ENCODE assay signal across 8 cellular contexts in the genomic region with DNA sequence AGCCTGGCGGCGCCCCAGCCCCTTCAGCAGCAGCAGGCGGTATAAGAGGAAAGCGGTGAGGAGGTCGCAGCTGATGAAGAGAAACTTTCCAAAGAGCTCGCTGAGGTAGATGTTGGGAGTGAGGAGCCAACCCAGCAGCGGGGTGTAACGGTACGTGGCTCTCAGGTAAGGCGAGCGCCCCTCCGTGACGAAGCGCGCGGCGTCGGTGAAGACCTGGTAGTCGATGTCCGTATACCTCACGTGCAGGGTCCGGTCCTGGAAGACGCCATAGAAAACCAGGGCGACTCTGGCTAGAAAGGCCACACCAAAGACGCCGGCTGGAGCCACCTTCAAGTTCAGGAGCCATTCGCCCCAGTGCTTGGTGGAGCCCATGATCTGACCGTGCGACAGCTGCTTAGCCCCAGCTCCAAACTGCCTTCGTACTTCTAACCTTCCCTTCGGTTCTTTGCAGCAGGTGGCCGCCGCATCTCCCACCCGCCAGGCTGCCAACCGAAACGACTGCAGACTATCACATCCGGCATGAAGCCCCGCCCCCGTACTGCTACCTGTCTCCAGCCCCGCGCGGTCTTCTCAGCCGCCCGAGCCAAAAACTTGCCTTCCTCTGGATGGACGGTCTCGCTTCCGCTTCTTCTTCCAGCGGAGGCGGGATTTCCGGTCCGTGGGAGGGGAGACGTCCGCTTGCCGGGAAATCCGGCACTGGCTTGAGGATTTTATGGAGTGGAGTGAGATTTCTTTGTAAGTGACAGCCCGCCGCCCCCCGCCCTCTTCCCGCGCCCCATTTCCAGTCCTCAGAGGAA. TPM values are rescaled to one million over a fixed set of nuclear protein-coding genes. Genes with fewer than 3 reads are reported as not detected.
DNase-seq lines count a peak whose midpoint lies in the region; ATAC-seq and TF ChIP-seq lines count a peak whose summit lies in the region.

A gene (minus strand): TSS at position 623 of the 797 bp plus-strand sequence. CDS start 251 bp downstream, at position 372.

- TF ChIP-seq RAD21 in Ishikawa (IDR thresholded peaks at IDR 0.05; ENCODE audit: low read depth), result no peak

- peak within 1 kb of the TSS; percentile 59 to 70 for H3K27ac ChIP-seq in mucosa of rectum (ENCODE audit: low read depth in 2 of 2, low read length in 2 of 2)

- peak; percentile 95 for ATAC-seq in GM21619 (IDR thresholded peaks at IDR 0.05; ENCODE audit: unreplicated experiment)

- H3K9ac ChIP-seq in mucosa of rectum (ENCODE audit: low read depth in 1 of 2, low read length in 2 of 2), result peak within 1 kb of the TSS; percentile 75 to 84

- peak; percentile 99 for DNase-seq in DMS153 treated with DMSO at 0.1 percent for 48 hours (lab: John Stamatoyannopoulos, UW; ENCODE audit: unreplicated experiment)
- peak; percentile 63 for DNase-seq in OCI-M2 (lab: John Stamatoyannopoulos, UW; ENCODE audit: unreplicated experiment)
- DNase-seq in activated T-cell treated with anti-CD3 and anti-CD28 coated beads, Interleukin-2, amount 50 U/mL, for 1 hour, result peak; percentile 92
- peak; percentile 37 for DNase-seq in epithelial cell of proximal tubule (ENCODE audit: low read depth)
- DNase-seq in stimulated activated CD8-positive, alpha-beta memory T cell treated with anti-CD3 and anti-CD28 coated beads, Interleukin-4, amount 100 ng/mL, for 4 hours (ENCODE audit: low read depth in 2 of 2, low spot score in 1 of 2), result peak; percentile 85 to 89

- peaks cover 16 to 17% of the 10 kb centered on the region in 2 donors for H3K4me1 ChIP-seq in mucosa of rectum (ENCODE audit: control insufficient read depth in 2 of 2, insufficient read depth in 2 of 2, low read length in 2 of 2)

- no peak for TF ChIP-seq CTCF in epithelial cell of proximal tubule (conservative IDR thresholded peaks at IDR 0.05; ENCODE audit: low read depth, low read length)

- TF ChIP-seq EP300 in Ishikawa (IDR thresholded peaks at IDR 0.05; ENCODE audit: borderline replicate concordance), result no peak

- H3K4me3 ChIP-seq in epithelial cell of proximal tubule (ENCODE audit: low read depth, low read length) (peak within 1 kb of the TSS; percentile 79), mucosa of rectum (ENCODE audit: low read length in 2 of 2) (peak within 1 kb of the TSS; percentile 95 to 97)

- H3K27me3 ChIP-seq in mucosa of rectum (ENCODE audit: control insufficient read depth in 2 of 2, insufficient read depth in 2 of 2, low read length in 2 of 2), result no peaks in the 10 kb centered on the region

- no peaks in the 10 kb centered on the region for H3K36me3 ChIP-seq in mucosa of rectum (ENCODE audit: control insufficient read depth in 2 of 2, insufficient read depth in 2 of 2, low read length in 2 of 2)

- no peaks in the 10 kb centered on the region for H3K9me3 ChIP-seq in mucosa of rectum (ENCODE audit: control insufficient read depth in 2 of 2, low read length in 2 of 2)

TF ChIP-seq in Ishikawa, 13 proteins besides CTCF, POLR2A, EP300 and RAD21:
- TF ChIP-seq ZBTB7A (IDR thresholded peaks at IDR 0.05; ENCODE audit: low read depth), result peak; percentile 30; the same call in 1 of the 2 replicates
- TF ChIP-seq NFIC (IDR thresholded peaks at IDR 0.05), result peak; percentile 50
- TF ChIP-seq, protein P1, sequence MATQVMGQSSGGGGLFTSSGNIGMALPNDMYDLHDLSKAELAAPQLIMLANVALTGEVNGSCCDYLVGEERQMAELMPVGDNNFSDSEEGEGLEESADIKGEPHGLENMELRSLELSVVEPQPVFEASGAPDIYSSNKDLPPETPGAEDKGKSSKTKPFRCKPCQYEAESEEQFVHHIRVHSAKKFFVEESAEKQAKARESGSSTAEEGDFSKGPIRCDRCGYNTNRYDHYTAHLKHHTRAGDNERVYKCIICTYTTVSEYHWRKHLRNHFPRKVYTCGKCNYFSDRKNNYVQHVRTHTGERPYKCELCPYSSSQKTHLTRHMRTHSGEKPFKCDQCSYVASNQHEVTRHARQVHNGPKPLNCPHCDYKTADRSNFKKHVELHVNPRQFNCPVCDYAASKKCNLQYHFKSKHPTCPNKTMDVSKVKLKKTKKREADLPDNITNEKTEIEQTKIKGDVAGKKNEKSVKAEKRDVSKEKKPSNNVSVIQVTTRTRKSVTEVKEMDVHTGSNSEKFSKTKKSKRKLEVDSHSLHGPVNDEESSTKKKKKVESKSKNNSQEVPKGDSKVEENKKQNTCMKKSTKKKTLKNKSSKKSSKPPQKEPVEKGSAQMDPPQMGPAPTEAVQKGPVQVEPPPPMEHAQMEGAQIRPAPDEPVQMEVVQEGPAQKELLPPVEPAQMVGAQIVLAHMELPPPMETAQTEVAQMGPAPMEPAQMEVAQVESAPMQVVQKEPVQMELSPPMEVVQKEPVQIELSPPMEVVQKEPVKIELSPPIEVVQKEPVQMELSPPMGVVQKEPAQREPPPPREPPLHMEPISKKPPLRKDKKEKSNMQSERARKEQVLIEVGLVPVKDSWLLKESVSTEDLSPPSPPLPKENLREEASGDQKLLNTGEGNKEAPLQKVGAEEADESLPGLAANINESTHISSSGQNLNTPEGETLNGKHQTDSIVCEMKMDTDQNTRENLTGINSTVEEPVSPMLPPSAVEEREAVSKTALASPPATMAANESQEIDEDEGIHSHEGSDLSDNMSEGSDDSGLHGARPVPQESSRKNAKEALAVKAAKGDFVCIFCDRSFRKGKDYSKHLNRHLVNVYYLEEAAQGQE (IDR thresholded peaks at IDR 0.05; ENCODE audit: low read depth), result no peak
- TF ChIP-seq TAF1 (IDR thresholded peaks at IDR 0.05; ENCODE audit: low read depth), result peak; percentile 72; the same call in 1 of the 2 replicates
- no peak for TF ChIP-seq FOXM1 (IDR thresholded peaks at IDR 0.05; ENCODE audit: borderline replicate concordance, low read depth)
- TF ChIP-seq, protein P2, sequence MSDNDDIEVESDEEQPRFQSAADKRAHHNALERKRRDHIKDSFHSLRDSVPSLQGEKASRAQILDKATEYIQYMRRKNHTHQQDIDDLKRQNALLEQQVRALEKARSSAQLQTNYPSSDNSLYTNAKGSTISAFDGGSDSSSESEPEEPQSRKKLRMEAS (IDR thresholded peaks at IDR 0.05), result peak; percentile 84
- no peak for TF ChIP-seq CEBPB (IDR thresholded peaks at IDR 0.05)
- TF ChIP-seq CREB1 (IDR thresholded peaks at IDR 0.05; ENCODE audit: low read depth), result no peak
- TF ChIP-seq TCF12 (IDR thresholded peaks at IDR 0.05; ENCODE audit: low read depth), result no peak; the same call in 1 of the 2 replicates
- no peak; the same call in 1 of the 2 replicates for TF ChIP-seq TEAD4 (IDR thresholded peaks at IDR 0.05)
- TF ChIP-seq YY1 (IDR thresholded peaks at IDR 0.05; ENCODE audit: low read depth), result 0 out of 2 replicates have a peak, but pooled peaks have one; percentile 10
- TF ChIP-seq EGR1 (IDR thresholded peaks at IDR 0.05), result peak; percentile 59
- TF ChIP-seq, protein P3, sequence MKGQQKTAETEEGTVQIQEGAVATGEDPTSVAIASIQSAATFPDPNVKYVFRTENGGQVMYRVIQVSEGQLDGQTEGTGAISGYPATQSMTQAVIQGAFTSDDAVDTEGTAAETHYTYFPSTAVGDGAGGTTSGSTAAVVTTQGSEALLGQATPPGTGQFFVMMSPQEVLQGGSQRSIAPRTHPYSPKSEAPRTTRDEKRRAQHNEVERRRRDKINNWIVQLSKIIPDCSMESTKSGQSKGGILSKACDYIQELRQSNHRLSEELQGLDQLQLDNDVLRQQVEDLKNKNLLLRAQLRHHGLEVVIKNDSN (IDR thresholded peaks at IDR 0.05), result 0 out of 2 replicates have a peak, but pooled peaks have one; percentile 3
TF ChIP-seq in Ishikawa: peak in this region for 7.

RNA-seq across cellular contexts. Expression of the gene that starts here (rescaled TPM):
- 2.2 and 2.5 TPM in 2 replicates for total RNA-seq in epithelial cell of proximal tubule

Comparison
In these comparisons a context has a peak if more than half of its experiments do, and no peak if none do; other contexts are left out.
1. Peak in every context shown above with its lines: DNase-seq, ATAC-seq, H3K4me3 ChIP-seq and H3K27ac ChIP-seq.
2. DNase-seq: peak in every context shown above with its lines; median percentile 99 in DMS153 treated with DMSO at 0.1 percent for 48 hours; 92 in activated T-cell treated with anti-CD3 and anti-CD28 coated beads, Interleukin-2, amount 50 U/mL, for 1 hour; 87 in stimulated activated CD8-positive, alpha-beta memory T cell treated with anti-CD3 and anti-CD28 coated beads, Interleukin-4, amount 100 ng/mL, for 4 hours; 63 in OCI-M2; 37 in epithelial cell of proximal tubule.